Comparison of ENCODE assay signal across 8 cellular contexts in the genomic region with DNA sequence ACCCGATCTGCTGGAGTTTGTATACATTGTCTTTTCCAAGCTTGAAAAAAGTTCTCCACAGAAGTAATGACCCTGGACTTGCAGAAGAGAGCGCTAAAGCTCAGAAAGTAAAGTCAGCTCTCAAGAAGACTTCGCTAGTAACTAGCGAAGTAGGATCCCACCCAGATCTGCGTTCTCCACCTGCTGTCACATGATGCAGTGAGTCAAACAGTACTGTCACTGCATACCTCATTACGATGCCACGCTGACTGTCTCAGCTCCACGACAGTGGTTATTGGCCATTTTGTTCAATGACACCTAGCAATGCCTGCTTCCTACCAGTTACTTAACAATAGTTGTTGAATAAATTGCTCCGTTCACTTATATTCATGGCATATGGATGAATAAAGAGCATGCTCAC. TPM values are rescaled to one million over a fixed set of nuclear protein-coding genes. Genes with fewer than 3 reads are reported as not detected.
A peak's percentile ranks its signal among the peaks of the same experiment; 100 is the strongest.
DNase-seq lines count a peak whose midpoint lies in the region; ATAC-seq and TF ChIP-seq lines count a peak whose summit lies in the region.

No MANE protein-coding gene starts in this region.

- H3K4me1 ChIP-seq in gastroesophageal sphincter (peaks cover 0 to 10% (median 3%) of the 10 kb centered on the region in 3 donors), prostate gland (replicated peaks) (no peaks in the 10 kb centered on the region)

- TF ChIP-seq CTCF in GM12864 (IDR thresholded peaks at IDR 0.05; ENCODE audit: low read depth, low read length, missing control alignments), result peak; percentile 62
- 0 out of 2 replicates have a peak, but pooled peaks have one; percentile 16 for TF ChIP-seq CTCF in WTC11 (IDR thresholded peaks at IDR 0.05)
- TF ChIP-seq CTCF in gastroesophageal sphincter (IDR thresholded peaks at IDR 0.05), result peak; percentile 47 to 81 (median 80)
- peak in 3 of 4 experiments; percentile 51 to 75 (median 73) for TF ChIP-seq CTCF in prostate gland (IDR thresholded peaks at IDR 0.05)

- CTCF ChIA-PET in WTC11 (lab: Charles Lee), result interaction anchor here (0.6 to 3.7 kb wide), 23 partner anchors 8 to 775 kb away, joined by 3 to 47 read pairs (median 4); partner anchors contain the start of gene EGFR

- H3K4me1 Mint-ChIP-seq in WTC11, result peaks cover 4% of the 10 kb centered on the region

- 6% methylated on average over 9 of the region's 9 CpGs for WGBS in gastroesophageal sphincter (ENCODE audit: low coverage in 1 of 2), 2 donors
- WGBS in prostate gland, result 4% methylated on average over 9 of the region's 9 CpGs

- no peaks in the 10 kb centered on the region for H3K9me3 ChIP-seq in gastroesophageal sphincter
- no peaks in the 10 kb centered on the region for H3K9me3 ChIP-seq in prostate gland

- intact Hi-C loops in prostate gland (cut with DNase I), result loop anchor here (2.0 to 10.0 kb wide), 2 partner anchors 226 to 466 kb away; partner anchors contain the start of gene EGFR

- TF ChIP-seq EP300 in gastroesophageal sphincter (IDR thresholded peaks at IDR 0.05), result no peak

- no peak overlapping the region for H3K4me3 Mint-ChIP-seq in WTC11

- TF ChIP-seq POLR2A in gastroesophageal sphincter (IDR thresholded peaks at IDR 0.05) (no peak), prostate gland (IDR thresholded peaks at IDR 0.05) (no peak)

- peaks cover 18% of the 10 kb centered on the region for H3K27me3 Mint-ChIP-seq in WTC11 (ENCODE audit: low read depth)

- H3K4me3 ChIP-seq in GM12864 (ENCODE audit: low read depth, low read length) (no peak overlapping the region), gastroesophageal sphincter (no peak overlapping the region), prostate gland (no peak overlapping the region)

- ATAC-seq in HG02798 (IDR thresholded peaks at IDR 0.05; ENCODE audit: poor library complexity, unreplicated experiment) (peak; percentile 75), WTC11 (peak; percentile 94), gastroesophageal sphincter (peak; percentile 83), GM21619 (IDR thresholded peaks at IDR 0.05; ENCODE audit: unreplicated experiment) (no peak)

- POLR2A ChIA-PET in WTC11 (lab: Charles Lee), result interaction anchor here (1.0 to 1.1 kb wide), 2 partner anchors 47 to 466 kb away, joined by 3 read pairs; no protein-coding TSS in a partner anchor

- H3K27ac ChIP-seq in gastroesophageal sphincter (no peak overlapping the region), prostate gland (no peak overlapping the region)

- DNase-seq in A172 (ENCODE audit: low spot score), result peak; percentile 97
- DNase-seq in GM12864 (ENCODE audit: low read depth), result peak; percentile 16
- DNase-seq in NCI-H2107 treated with DMSO at 0.1 percent for 48 hours (lab: John Stamatoyannopoulos, UW; ENCODE audit: unreplicated experiment), result peak; percentile 83
- DNase-seq in WTC11 (ENCODE audit: low spot score), result peak; percentile 40
- peak; percentile 49 for DNase-seq in prostate gland (ENCODE audit: low spot score)

- H3K9me3 Mint-ChIP-seq in WTC11, result no peaks in the 10 kb centered on the region

- H3K36me3 ChIP-seq in gastroesophageal sphincter, result no peaks in the 10 kb centered on the region
- H3K36me3 ChIP-seq in prostate gland, result no peaks in the 10 kb centered on the region

- no peak overlapping the region for H3K27ac Mint-ChIP-seq in WTC11

- H3K36me3 Mint-ChIP-seq in WTC11, result no peaks in the 10 kb centered on the region

- H3K27me3 ChIP-seq in gastroesophageal sphincter, result no peaks in the 10 kb centered on the region
- no peaks in the 10 kb centered on the region for H3K27me3 ChIP-seq in prostate gland (replicated peaks; ENCODE audit: insufficient read depth)

TF ChIP-seq in WTC11, 78 proteins besides CTCF, POLR2A, EP300 and RAD21:
- TF ChIP-seq, protein P1, sequence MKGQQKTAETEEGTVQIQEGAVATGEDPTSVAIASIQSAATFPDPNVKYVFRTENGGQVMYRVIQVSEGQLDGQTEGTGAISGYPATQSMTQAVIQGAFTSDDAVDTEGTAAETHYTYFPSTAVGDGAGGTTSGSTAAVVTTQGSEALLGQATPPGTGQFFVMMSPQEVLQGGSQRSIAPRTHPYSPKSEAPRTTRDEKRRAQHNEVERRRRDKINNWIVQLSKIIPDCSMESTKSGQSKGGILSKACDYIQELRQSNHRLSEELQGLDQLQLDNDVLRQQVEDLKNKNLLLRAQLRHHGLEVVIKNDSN (CRISPR knock-in tag; IDR thresholded peaks at IDR 0.05), result peak; percentile 85
- TF ChIP-seq MAX (CRISPR knock-in tag; IDR thresholded peaks at IDR 0.05), result peak; percentile 37; the same call in 1 of the 2 replicates
- no peak for TF ChIP-seq E2F1 (CRISPR knock-in tag; IDR thresholded peaks at IDR 0.05)
- TF ChIP-seq, protein P2, sequence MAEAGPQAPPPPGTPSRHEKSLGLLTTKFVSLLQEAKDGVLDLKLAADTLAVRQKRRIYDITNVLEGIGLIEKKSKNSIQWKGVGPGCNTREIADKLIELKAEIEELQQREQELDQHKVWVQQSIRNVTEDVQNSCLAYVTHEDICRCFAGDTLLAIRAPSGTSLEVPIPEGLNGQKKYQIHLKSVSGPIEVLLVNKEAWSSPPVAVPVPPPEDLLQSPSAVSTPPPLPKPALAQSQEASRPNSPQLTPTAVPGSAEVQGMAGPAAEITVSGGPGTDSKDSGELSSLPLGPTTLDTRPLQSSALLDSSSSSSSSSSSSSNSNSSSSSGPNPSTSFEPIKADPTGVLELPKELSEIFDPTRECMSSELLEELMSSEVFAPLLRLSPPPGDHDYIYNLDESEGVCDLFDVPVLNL (CRISPR knock-in tag; IDR thresholded peaks at IDR 0.05; ENCODE audit: borderline replicate concordance, low read depth), result no peak
- no peak for TF ChIP-seq NFYB (CRISPR knock-in tag; conservative IDR thresholded peaks at IDR 0.05; ENCODE audit: low read depth)
- no peak for TF ChIP-seq SP1 (CRISPR knock-in tag; conservative IDR thresholded peaks at IDR 0.05)
- TF ChIP-seq, protein P3, sequence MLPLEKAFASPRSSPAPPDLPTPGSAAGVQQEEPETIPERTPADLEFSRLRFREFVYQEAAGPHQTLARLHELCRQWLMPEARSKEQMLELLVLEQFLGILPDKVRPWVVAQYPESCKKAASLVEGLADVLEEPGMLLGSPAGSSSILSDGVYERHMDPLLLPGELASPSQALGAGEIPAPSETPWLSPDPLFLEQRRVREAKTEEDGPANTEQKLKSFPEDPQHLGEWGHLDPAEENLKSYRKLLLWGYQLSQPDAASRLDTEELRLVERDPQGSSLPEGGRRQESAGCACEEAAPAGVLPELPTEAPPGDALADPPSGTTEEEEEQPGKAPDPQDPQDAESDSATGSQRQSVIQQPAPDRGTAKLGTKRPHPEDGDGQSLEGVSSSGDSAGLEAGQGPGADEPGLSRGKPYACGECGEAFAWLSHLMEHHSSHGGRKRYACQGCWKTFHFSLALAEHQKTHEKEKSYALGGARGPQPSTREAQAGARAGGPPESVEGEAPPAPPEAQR (CRISPR knock-in tag; IDR thresholded peaks at IDR 0.05), result no peak
- no peak for TF ChIP-seq ATF1 (CRISPR knock-in tag; IDR thresholded peaks at IDR 0.05)
- no peak for TF ChIP-seq ZNF416 (CRISPR knock-in tag; IDR thresholded peaks at IDR 0.05)
- peak; percentile 83 for TF ChIP-seq USF2 (CRISPR knock-in tag; IDR thresholded peaks at IDR 0.05)
- no peak for TF ChIP-seq CREB1 (CRISPR knock-in tag; IDR thresholded peaks at IDR 0.05)

RNA-seq across cellular contexts. Expression of gene SEC61G, which starts 29.7 kb away (rescaled TPM):
- 1,744 and 2,526 TPM in 2 replicates for total RNA-seq in A172 (2014; rRNA removed; shearing (Covaris generic))
- total RNA-seq in WTC11 (2021), result 186 to 208 TPM (median 190 TPM) in 3 replicates
- total RNA-seq in gastroesophageal sphincter, result 100 to 1,000 TPM; 131 to 317 (median 291) TPM
- total RNA-seq in prostate gland, result 100 to 1,000 TPM; 253 to 473 TPM

Comparison
In these comparisons a context has a peak if more than half of its experiments do, and no peak if none do; other contexts are left out.
1. DNase-seq: peak in every context shown above with its lines; median percentile 97 in A172; 83 in NCI-H2107 treated with DMSO at 0.1 percent for 48 hours; 49 in prostate gland; 40 in WTC11; 16 in GM12864.
2. CTCF ChIP-seq: peak in every context shown above with its lines; median percentile 80 in gastroesophageal sphincter; 73 in prostate gland; 62 in GM12864; 16 in WTC11.